23 cellular contexts compared by ENCODE assay signal in genomic region chr4:78990938-78991810, GRCh38.
"Had no signal": no experiment of that assay in that cellular context is flagged by ENCODE, and none has a peak within 500 bp of the region (broad histone marks: within the 10 kb centered on the region; RNA-seq: fewer than 3 reads in every experiment).

No MANE protein-coding gene starts in this region.

- H3K27ac ChIP-seq: body of pancreas had no signal

- H3K4me1 ChIP-seq: body of pancreas had no signal

- ATAC-seq: activated CD8-positive, alpha-beta memory T cell treated with anti-CD3 and anti-CD28 coated beads, Interleukin-2, amount 10 ng/mL, durations not matched to agents 7 days and 5 days; body of pancreas; Panc1 had no signal

- H3K4me3 ChIP-seq: body of pancreas had no signal

- H3K27me3 ChIP-seq: body of pancreas had no signal

- DNase-seq: activated B cell treated with CpG ODN at 0.5 μM for 24 hours; activated CD4-positive, alpha-beta T cell treated with anti-CD3 and anti-CD28 coated beads for 1 hour; activated CD4-positive, alpha-beta T cell treated with anti-CD3 and anti-CD28 coated beads, Interleukin-2, amount 10 ng/mL, durations not matched to agents 24 days and 14 days; activated CD4-positive, alpha-beta T cell treated with anti-CD3 and anti-CD28 coated beads, Interleukin-2, amount 50 U/mL, for 48 hours; activated CD8-positive, alpha-beta memory T cell treated with anti-CD3 and anti-CD28 coated beads, Interleukin-2, amount 10 ng/mL, durations not matched to agents 7 days and 5 days; activated effector memory CD4-positive, alpha-beta T cell treated with Interleukin-2 at 50 U/mL for 16 hours; activated naive CD4-positive, alpha-beta T cell; activated T-cell treated with anti-CD3 and anti-CD28 coated beads, Interleukin-2, amount 50 U/mL, for 24 hours; aorta; body of pancreas; IMR-90; KG1; NCI-H1048; NCI-H1417; NCI-H1930; NCI-H2171 treated with DMSO at 0.1 percent for 48 hours; NCI-H226; NCI-H526; NK-92 treated with Interleukin-12 subunit alpha and Interleukin-12 subunit beta, amount 100 ng/mL, for 24 hours; OCI-M1; RPMI8226; SHP77 treated with DMSO at 0.1 percent for 48 hours had no signal

- H3K9me3 ChIP-seq: body of pancreas had no signal
